Comparison of ENCODE assay signal across 32 cellular contexts in the genomic region with DNA sequence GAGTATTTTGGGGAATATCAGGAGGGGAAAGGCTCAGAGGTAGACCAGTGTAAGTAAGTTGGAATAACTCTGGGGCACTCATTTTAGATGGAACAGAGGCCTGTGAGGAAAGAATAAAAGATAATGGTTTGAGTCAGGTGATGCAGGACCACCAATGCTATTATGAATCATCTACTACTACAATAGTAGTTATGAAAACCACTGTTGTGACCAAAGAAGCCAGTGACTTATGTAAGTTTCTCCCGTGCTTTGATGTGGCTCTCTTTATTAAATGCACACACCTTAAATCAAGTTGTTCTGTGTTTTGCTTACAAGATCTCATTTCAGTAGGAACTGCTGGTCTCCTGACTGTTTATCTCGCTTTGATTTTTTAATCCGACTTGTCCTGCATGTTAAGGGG. TPM values are rescaled to one million over a fixed set of nuclear protein-coding genes. Genes with fewer than 3 reads are reported as not detected.
"Had no signal": no experiment of that assay in that cellular context is flagged by ENCODE, and none has a peak within 500 bp of the region (broad histone marks: within the 10 kb centered on the region; RNA-seq: fewer than 3 reads in every experiment).

No MANE protein-coding gene starts in this region.

- H3K4me1 Mint-ChIP-seq: activated naive CD4-positive, alpha-beta T cell treated with anti-CD3 and anti-CD28 coated beads, Interleukin-2, amount 50 U/mL, for 24 hours had no signal

- H3K36me3 Mint-ChIP-seq: activated naive CD4-positive, alpha-beta T cell treated with anti-CD3 and anti-CD28 coated beads, Interleukin-2, amount 50 U/mL, for 24 hours had no signal

- DNase-seq: activated CD4-positive, alpha-beta memory T cell treated with anti-CD3 and anti-CD28 coated beads, Interleukin-2, amount 10 ng/mL, durations not matched to agents 7 days and 5 days; activated CD4-positive, alpha-beta T cell treated with anti-CD3 and anti-CD28 coated beads for 1 hour; activated CD4-positive, alpha-beta T cell treated with anti-CD3 and anti-CD28 coated beads for 48 hours; activated CD4-positive, CD25-positive, alpha-beta regulatory T cell; activated effector memory CD4-positive, alpha-beta T cell treated with anti-CD3 and anti-CD28 coated beads, Interleukin-2, amount 50 U/mL, for 16 hours; activated naive CD4-positive, alpha-beta T cell; activated T-cell treated with anti-CD3 and anti-CD28 coated beads, Interleukin-2, amount 50 U/mL, for 4 hours; amniotic stem cell; aorta; brain microvascular endothelial cell; central memory CD4-positive, alpha-beta T cell; Kasumi-1; MG63; MV-4-11; NCI-H1092; NCI-H1436 treated with DMSO at 0.1 percent for 48 hours; NCI-H187; NCI-H2029 treated with DMSO at 0.1 percent for 48 hours; NCI-H2107; NCI-H2171; NCI-H510A; NCI-H526; NCI-H748 treated with DMSO at 0.1 percent for 48 hours; OCI-M1; Right ventricle myocardium superior; SW 1271; T1000; WERI-Rb-1 had no signal

- H3K9me3 Mint-ChIP-seq: activated CD4-positive, alpha-beta memory T cell treated with anti-CD3 and anti-CD28 coated beads, Interleukin-2, amount 10 ng/mL, durations not matched to agents 7 days and 5 days; activated naive CD4-positive, alpha-beta T cell treated with anti-CD3 and anti-CD28 coated beads, Interleukin-2, amount 50 U/mL, for 24 hours; activated T-cell treated with anti-CD3 and anti-CD28 coated beads, Interleukin-2, amount 50 U/mL, for 4 hours had no signal

- H3K27ac Mint-ChIP-seq: activated CD4-positive, alpha-beta memory T cell treated with anti-CD3 and anti-CD28 coated beads, Interleukin-2, amount 10 ng/mL, durations not matched to agents 7 days and 5 days; activated naive CD4-positive, alpha-beta T cell treated with anti-CD3 and anti-CD28 coated beads, Interleukin-2, amount 50 U/mL, for 24 hours had no signal

- ATAC-seq: activated T-cell treated with anti-CD3 and anti-CD28 coated beads, Interleukin-2, amount 50 U/mL, for 4 hours had no signal

- H3K4me3 Mint-ChIP-seq: activated CD4-positive, alpha-beta memory T cell treated with anti-CD3 and anti-CD28 coated beads, Interleukin-2, amount 10 ng/mL, durations not matched to agents 7 days and 5 days; activated naive CD4-positive, alpha-beta T cell treated with anti-CD3 and anti-CD28 coated beads, Interleukin-2, amount 50 U/mL, for 24 hours; activated T-cell treated with anti-CD3 and anti-CD28 coated beads, Interleukin-2, amount 50 U/mL, for 4 hours had no signal

RNA-seq across cellular contexts. Expression of a gene that starts 13.1 kb away (rescaled TPM):
- total RNA-seq: activated CD4-positive, alpha-beta memory T cell treated with anti-CD3 and anti-CD28 coated beads, Interleukin-2, amount 10 ng/mL, durations not matched to agents 7 days and 5 days; activated T-cell treated with anti-CD3 and anti-CD28 coated beads, Interleukin-2, amount 50 U/mL, for 4 hours; aorta; cerebellum; T-helper 1 cell treated with Interleukin-12 subunit alpha and Interleukin-12 subunit beta and Interleukin-4 antibody, amounts not matched to agents 30 ng/mL and 1 ng/mL, for 36 hours; T-helper 2 cell treated with Interferon-gamma antibody and Interleukin-4, amounts not matched to agents 100 ng/mL and 5 ng/mL, for 36 hours had no signal
